Comparison of ENCODE assay signal across 8 cellular contexts in genomic region chr5:154214236-154215106, GRCh38. TPM values are rescaled to one million over a fixed set of nuclear protein-coding genes. Genes with fewer than 3 reads are reported as not detected.
DNase-seq lines count a peak whose midpoint lies in the region; ATAC-seq and TF ChIP-seq lines count a peak whose summit lies in the region.

No MANE protein-coding gene starts in this region.

- no peak overlapping the region for H3K4me3 Mint-ChIP-seq in CD8-positive, alpha-beta T cell
- no peak overlapping the region for H3K4me3 Mint-ChIP-seq in chondrocyte (ENCODE audit: unreplicated experiment)

- H3K36me3 Mint-ChIP-seq in CD8-positive, alpha-beta T cell = peaks cover 23% of the 10 kb centered on the region
- peaks cover 10% of the 10 kb centered on the region for H3K36me3 Mint-ChIP-seq in chondrocyte (ENCODE audit: low read depth)

- no peaks in the 10 kb centered on the region for H3K9me3 ChIP-seq in CD8-positive, alpha-beta T cell (ENCODE audit: low read length)
- H3K9me3 ChIP-seq in uterus = no peaks in the 10 kb centered on the region

- H3K27ac Mint-ChIP-seq in CD8-positive, alpha-beta T cell = peak overlapping the region; percentile 62
- H3K27ac Mint-ChIP-seq in chondrocyte (ENCODE audit: unreplicated experiment) = peak overlapping the region; percentile 94

- peaks cover 30% of the 10 kb centered on the region for H3K4me1 Mint-ChIP-seq in CD8-positive, alpha-beta T cell (ENCODE audit: low read depth)
- H3K4me1 Mint-ChIP-seq in chondrocyte (ENCODE audit: low read depth) = peaks cover 81% of the 10 kb centered on the region

- no peaks in the 10 kb centered on the region for H3K27me3 Mint-ChIP-seq in CD8-positive, alpha-beta T cell (ENCODE audit: low read depth)
- no peaks in the 10 kb centered on the region for H3K27me3 Mint-ChIP-seq in chondrocyte (ENCODE audit: low read depth)

- intact Hi-C loops in CD8-positive, alpha-beta T cell (cut with DNase I, micrococcal nuclease) = no loop called here
- intact Hi-C loops in uterus (cut with DNase I; ENCODE audit: low total_unique reads) = no loop called here

- TF ChIP-seq CTCF in CD8-positive, alpha-beta T cell (IDR thresholded peaks at IDR 0.05) = no peak
- TF ChIP-seq CTCF in chondrocyte (IDR thresholded peaks at IDR 0.05) (no peak), uterus (IDR thresholded peaks at IDR 0.05) (no peak)

- H3K27ac ChIP-seq in CD8-positive, alpha-beta T cell (ENCODE audit: low read depth, low read length) = no peak overlapping the region
- no peak overlapping the region for H3K27ac ChIP-seq in uterus

- TF ChIP-seq POLR2A in uterus (IDR thresholded peaks at IDR 0.05) = no peak

- POLR2A ChIA-PET in CD8-positive, alpha-beta T cell (lab: Charles Lee) = no interaction called here

- no peak for ATAC-seq in CD8-positive, alpha-beta T cell
- ATAC-seq in GM21381 (IDR thresholded peaks at IDR 0.05; ENCODE audit: unreplicated experiment) = peak; percentile 71
- peak; percentile 81 for ATAC-seq in HG03565 (IDR thresholded peaks at IDR 0.05; ENCODE audit: unreplicated experiment)

- H3K4me3 ChIP-seq in CD8-positive, alpha-beta T cell (ENCODE audit: low read depth, low read length) = no peak overlapping the region
- H3K4me3 ChIP-seq in uterus = no peak overlapping the region

- H3K27me3 ChIP-seq in CD8-positive, alpha-beta T cell (ENCODE audit: insufficient read depth, low read length) = no peaks in the 10 kb centered on the region
- no peaks in the 10 kb centered on the region for H3K27me3 ChIP-seq in uterus

- DNase-seq in CD8-positive, alpha-beta T cell = no peak
- no peak for DNase-seq in chondrocyte (ENCODE audit: low spot score)
- DNase-seq in uterus = no peak
- no peak for DNase-seq in inferior parietal cortex (ENCODE audit: extremely low spot score)
- no peak for DNase-seq in stimulated activated CD4-positive, alpha-beta T cell treated with anti-CD3 and anti-CD28 coated beads, Interleukin-4, amount 100 ng/mL, for 1 hour
- no peak for DNase-seq in GM19240 (ENCODE audit: insufficient read length, low spot score)

- H3K9me3 Mint-ChIP-seq in CD8-positive, alpha-beta T cell = no peaks in the 10 kb centered on the region
- H3K9me3 Mint-ChIP-seq in chondrocyte (ENCODE audit: low read depth) = no peaks in the 10 kb centered on the region

- H3K36me3 ChIP-seq in CD8-positive, alpha-beta T cell (ENCODE audit: insufficient read depth, low read length) = peaks cover 3% of the 10 kb centered on the region
- no peaks in the 10 kb centered on the region for H3K36me3 ChIP-seq in uterus

- H3K4me1 ChIP-seq in CD8-positive, alpha-beta T cell (ENCODE audit: insufficient read depth, low read length) = peaks cover 5% of the 10 kb centered on the region
- no peaks in the 10 kb centered on the region for H3K4me1 ChIP-seq in uterus

- CTCF ChIA-PET in CD8-positive, alpha-beta T cell (lab: Charles Lee) = interaction anchor here (0.9 kb wide), 1 partner anchor 142 kb away, joined by 3 read pairs; no protein-coding TSS in a partner anchor

RNA-seq across cellular contexts. Expression of gene GALNT10, which starts 23.9 kb away (rescaled TPM):
- total RNA-seq in CD8-positive, alpha-beta T cell = 10 to 100 TPM; 27.1 to 29.0 TPM
- 155 to 220 TPM (median 157 TPM) in 3 replicates for total RNA-seq in chondrocyte
- 10 to 100 TPM in 2 of 4 donors, 1 to 10 TPM in 2; 5.6 to 22.9 (median 14.4) TPM for total RNA-seq in uterus
